Comparison of ENCODE assay signal across 8 cellular contexts in the genomic region with DNA sequence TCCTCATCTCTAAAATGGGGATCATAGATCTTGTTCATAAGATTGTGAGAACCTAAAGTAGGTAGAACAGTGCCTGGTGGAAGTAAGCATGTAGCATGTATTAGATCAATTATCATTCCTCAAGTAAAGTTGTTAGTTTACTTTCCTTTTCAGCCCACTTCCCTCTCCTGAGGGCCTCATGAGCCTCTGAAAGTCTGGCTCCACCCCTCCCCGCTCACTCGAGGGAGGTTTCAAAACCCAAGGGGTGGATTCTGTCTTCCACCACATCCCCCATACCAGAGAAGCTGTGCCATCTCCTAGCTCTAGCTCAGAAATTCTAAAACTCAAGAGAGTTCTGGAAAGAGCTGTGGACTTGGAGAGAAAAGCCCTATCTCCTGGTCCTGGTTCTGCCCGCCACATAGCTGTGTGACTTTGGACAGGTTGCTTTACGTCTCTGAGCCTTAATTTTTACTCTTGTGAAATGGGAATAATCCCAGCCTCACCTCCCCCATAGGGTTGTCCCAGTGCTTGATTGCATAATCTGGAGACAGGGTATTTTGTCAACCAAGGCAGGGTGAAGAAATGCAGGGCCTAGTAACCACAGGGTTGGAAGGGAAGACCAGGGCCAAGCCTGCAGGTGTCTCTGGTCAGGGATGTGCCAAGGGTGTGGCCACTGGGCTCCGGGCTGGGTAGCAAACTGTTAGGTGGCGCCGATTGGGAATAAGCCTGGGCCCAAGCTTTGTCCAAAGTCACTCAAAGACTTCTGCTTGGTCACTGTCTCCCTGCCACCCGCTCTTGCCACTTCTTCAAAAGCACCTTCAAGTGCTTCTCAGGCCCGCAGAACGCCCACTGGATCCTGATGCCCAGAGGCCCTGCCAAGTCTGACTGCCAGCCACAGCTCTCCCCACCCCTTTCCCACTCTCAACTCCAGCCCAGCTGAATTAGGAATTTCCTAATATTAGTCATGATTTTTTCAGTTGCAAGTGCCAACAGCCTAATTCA. TPM values are rescaled to one million over a fixed set of nuclear protein-coding genes. Genes with fewer than 3 reads are reported as not detected.
A peak's percentile ranks its signal among the peaks of the same experiment; 100 is the strongest.
DNase-seq lines count a peak whose midpoint lies in the region; ATAC-seq and TF ChIP-seq lines count a peak whose summit lies in the region.

No MANE protein-coding gene starts in this region.

- H3K4me3 ChIP-seq in smooth muscle cell, result no peak overlapping the region
- H3K4me3 ChIP-seq in mesendoderm (ENCODE audit: low read length), result no peak overlapping the region

- no peak overlapping the region for H2AFZ ChIP-seq in smooth muscle cell (ENCODE audit: low read depth)

- H3K27me3 ChIP-seq in foreskin keratinocyte (no peaks in the 10 kb centered on the region), smooth muscle cell (ENCODE audit: low read depth) (no peaks in the 10 kb centered on the region), mesendoderm (ENCODE audit: insufficient read depth, low read length, poor library complexity) (no peaks in the 10 kb centered on the region)

- no peak overlapping the region for H3K4ac ChIP-seq in mesendoderm (ENCODE audit: low read depth, low read length)

- peak; percentile 79 for ATAC-seq in foreskin keratinocyte
- ATAC-seq in GM21423 (IDR thresholded peaks at IDR 0.05; ENCODE audit: unreplicated experiment), result no peak
- ATAC-seq in GM18907 (IDR thresholded peaks at IDR 0.05; ENCODE audit: unreplicated experiment), result no peak

- peaks cover 24% of the 10 kb centered on the region for H3F3A ChIP-seq in smooth muscle cell (ENCODE audit: low read depth)

- DNase-seq in GM20000 (ENCODE audit: low spot score) (peak; percentile 28), SIG-M5 treated with dmso at 0.1 percent for 504 hours (lab: John Stamatoyannopoulos, UW; ENCODE audit: unreplicated experiment) (peak; percentile 92), foreskin keratinocyte (peak; percentile 47 to 57), smooth muscle cell (lab: John Stamatoyannopoulos, UW; ENCODE audit: unreplicated experiment) (no peak), RKO (ENCODE audit: low spot score) (no peak), mesendoderm (no peak)

- no peak overlapping the region for H3K23ac ChIP-seq in mesendoderm (ENCODE audit: low read length)

- no peaks in the 10 kb centered on the region for H3K79me2 ChIP-seq in smooth muscle cell (ENCODE audit: low read depth)
- H3K79me2 ChIP-seq in mesendoderm (ENCODE audit: control insufficient read depth, insufficient read depth, low read length), result no peaks in the 10 kb centered on the region

- H3K79me1 ChIP-seq in mesendoderm (ENCODE audit: low read length), result no peaks in the 10 kb centered on the region

- H3K27ac ChIP-seq in foreskin keratinocyte, result peak overlapping the region; percentile 68
- peak overlapping the region; percentile 99 for H3K27ac ChIP-seq in smooth muscle cell (ENCODE audit: low read depth)
- no peak overlapping the region for H3K27ac ChIP-seq in mesendoderm (ENCODE audit: low read depth, low read length)

- H2BK120ac ChIP-seq in mesendoderm (ENCODE audit: low read depth, low read length), result no peak overlapping the region

- no peak overlapping the region for H2BK15ac ChIP-seq in mesendoderm (replicated peaks; ENCODE audit: low read depth)

- H2BK5ac ChIP-seq in mesendoderm (ENCODE audit: low read length), result no peak overlapping the region

- no peak overlapping the region for H3K56ac ChIP-seq in mesendoderm (ENCODE audit: low read length)

- no peaks in the 10 kb centered on the region for H4K20me1 ChIP-seq in smooth muscle cell (ENCODE audit: low read depth)

- TF ChIP-seq CTCF in GM20000 (IDR thresholded peaks at IDR 0.05; ENCODE audit: extremely low read depth, missing control alignments) (no peak), foreskin keratinocyte (conservative IDR thresholded peaks at IDR 0.05) (no peak), smooth muscle cell (IDR thresholded peaks at IDR 0.05; ENCODE audit: borderline replicate concordance, insufficient read depth, poor library complexity, severe bottlenecking) (no peak)

- H3K18ac ChIP-seq in mesendoderm (ENCODE audit: low read length), result no peak overlapping the region

- WGBS in smooth muscle cell (ENCODE audit: low lambda C conversion rate), result 72% methylated on average over 9 of the region's 10 CpGs
- WGBS in mesendoderm (ENCODE audit: extremely low coverage, insufficient coverage, low lambda C conversion rate), result no CpG with 5 or more reads among the region's 10 CpGs

- no peak overlapping the region for H2AK5ac ChIP-seq in mesendoderm (ENCODE audit: low read length)

- H3K36me3 ChIP-seq in smooth muscle cell (ENCODE audit: low read depth) (no peaks in the 10 kb centered on the region), mesendoderm (ENCODE audit: control insufficient read depth, insufficient read depth, low read length) (no peaks in the 10 kb centered on the region)

- H4K8ac ChIP-seq in mesendoderm (ENCODE audit: low read depth, low read length), result no peak overlapping the region

- no peaks in the 10 kb centered on the region for H3K9me3 ChIP-seq in smooth muscle cell (replicated peaks; ENCODE audit: low read depth)

- peaks cover 23% of the 10 kb centered on the region for H3K4me1 ChIP-seq in foreskin keratinocyte
- H3K4me1 ChIP-seq in smooth muscle cell (ENCODE audit: low read depth), result peaks cover 31% of the 10 kb centered on the region
- H3K4me1 ChIP-seq in mesendoderm (ENCODE audit: control insufficient read depth, low read depth, low read length), result no peaks in the 10 kb centered on the region

- no peak overlapping the region for H4K5ac ChIP-seq in mesendoderm (ENCODE audit: low read length)

- H3K9ac ChIP-seq in smooth muscle cell (ENCODE audit: low read depth), result peak overlapping the region; percentile 92
- H3K9ac ChIP-seq in mesendoderm (ENCODE audit: low read length), result no peak overlapping the region

- H3K4me2 ChIP-seq in smooth muscle cell (peak overlapping the region; percentile 83), mesendoderm (ENCODE audit: low read length) (no peak overlapping the region)

RNA-seq across cellular contexts. Expression of a gene that starts 20.4 kb away (rescaled TPM):
- 3.5 and 4.7 TPM in 2 replicates for total RNA-seq in foreskin keratinocyte
- polyA plus RNA-seq in foreskin keratinocyte, result 2.2 and 2.7 TPM in 2 replicates
- 3,848 and 4,141 TPM in 2 replicates for total RNA-seq in smooth muscle cell
- 18,306 and 25,649 TPM in 2 replicates for polyA plus RNA-seq in smooth muscle cell
- 14.5 TPM for polyA plus RNA-seq in mesendoderm (2013, experiment 1 of 2)
- polyA plus RNA-seq in mesendoderm (2013, experiment 2 of 2), result 15.0 TPM

RNA-seq across cellular contexts. Expression of a gene that starts 52.5 kb away (rescaled TPM):
- total RNA-seq in foreskin keratinocyte, result 2.8 and 6.5 TPM in 2 replicates
- polyA plus RNA-seq in foreskin keratinocyte, result 6.7 and 12.4 TPM in 2 replicates
- 1.9 and 7.4 TPM in 2 replicates for total RNA-seq in smooth muscle cell
- polyA plus RNA-seq in smooth muscle cell, result 4.8 and 14.4 TPM in 2 replicates
- polyA plus RNA-seq in mesendoderm (2013, experiment 1 of 2), result 11.5 TPM
- polyA plus RNA-seq in mesendoderm (2013, experiment 2 of 2), result 10.9 TPM

RNA-seq across cellular contexts. Expression of a gene that starts 56.0 kb away (rescaled TPM):
- total RNA-seq in foreskin keratinocyte (not detected in 2 replicates), smooth muscle cell (0.99 TPM in 1 of 2 replicates, not detected in the other)
- polyA plus RNA-seq in foreskin keratinocyte (not detected in 2 replicates), smooth muscle cell (1.4 and 2.1 TPM in 2 replicates)
- polyA plus RNA-seq in mesendoderm (2013, experiment 1 of 2), result 0.07 TPM
- polyA plus RNA-seq in mesendoderm (2013, experiment 2 of 2), result 0.13 TPM

Comparison
In these comparisons a context has a peak if more than half of its experiments do, and no peak if none do; other contexts are left out.
1. DNase-seq: peak in GM20000 (single experiment), SIG-M5 treated with dmso at 0.1 percent for 504 hours (single experiment) and foreskin keratinocyte (2 of 2); none in smooth muscle cell (single experiment), RKO (single experiment) and mesendoderm (single experiment).
2. RNA of a gene that starts 20.4 kb away (total RNA-seq): 3,848 to 4,141 TPM in smooth muscle cell; 3.5 to 4.7 TPM in foreskin keratinocyte; every median in the first group is over 100 times any median in the second.